ENCODE assay signal across 22 cellular contexts in the genomic region with DNA sequence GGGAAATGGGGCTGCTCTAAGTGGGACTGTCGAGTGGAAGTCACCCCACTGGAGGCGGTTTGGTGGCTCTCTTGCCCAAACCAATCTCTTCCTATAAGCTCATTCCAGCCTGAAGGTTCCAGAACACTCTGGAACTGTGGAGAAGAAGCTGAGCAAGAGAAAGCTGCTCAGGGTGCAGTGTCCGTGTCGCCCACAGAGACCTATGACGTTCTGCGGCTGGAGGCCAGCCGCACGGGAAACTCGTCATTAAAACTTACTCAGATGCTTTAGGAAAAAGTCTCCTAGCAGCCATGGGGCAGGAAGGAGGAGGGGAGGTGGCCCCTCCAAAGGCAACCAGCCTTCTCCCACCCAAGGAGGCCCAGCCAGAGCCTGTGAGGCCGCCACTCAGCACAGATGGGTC. TPM values are rescaled to one million over a fixed set of nuclear protein-coding genes. Genes with fewer than 3 reads are reported as not detected.
DNase-seq lines count a peak whose midpoint lies in the region; ATAC-seq and TF ChIP-seq lines count a peak whose summit lies in the region.
"Had no signal": no experiment of that assay in that cellular context is flagged by ENCODE, and none has a peak within 500 bp of the region (broad histone marks: within the 10 kb centered on the region; RNA-seq: fewer than 3 reads in every experiment).

No MANE protein-coding gene starts in this region.

- no peaks in the 10 kb centered on the region for H3K4me1 ChIP-seq in duodenal mucosa (ENCODE audit: control insufficient read depth in 1 of 2, insufficient read depth in 2 of 2, low read length in 2 of 2)
- H3K4me1 ChIP-seq in gastroesophageal sphincter = peaks cover 0 to 32% (median 2%) of the 10 kb centered on the region in 3 donors
- H3K4me1 ChIP-seq in spleen = peaks cover 0 to under 1% (median 0%) of the 10 kb centered on the region in 6 donors
- H3K4me1 ChIP-seq: A549, Peyer's patch, SJCRH30 had no signal

- H3K36me3 ChIP-seq in duodenal mucosa (ENCODE audit: control insufficient read depth in 1 of 2, insufficient read depth in 2 of 2, low read length in 2 of 2) (no peaks in the 10 kb centered on the region), gastroesophageal sphincter (no peaks in the 10 kb centered on the region), spleen (peaks cover 0 to 8% (median 0%) of the 10 kb centered on the region in 6 donors)
- H3K36me3 ChIP-seq: Peyer's patch had no signal

- no peak overlapping the region for H3K4me3 Mint-ChIP-seq in activated CD4-positive, alpha-beta memory T cell treated with anti-CD3 and anti-CD28 coated beads for 36 hours
- H3K4me3 Mint-ChIP-seq: B cell had no signal

- CTCF ChIA-PET in activated CD4-positive, alpha-beta memory T cell treated with anti-CD3 and anti-CD28 coated beads for 36 hours (lab: Charles Lee) = no interaction called here

- no peak for TF ChIP-seq POLR2A in gastroesophageal sphincter (IDR thresholded peaks at IDR 0.05)
- no peak for TF ChIP-seq POLR2A in spleen (IDR thresholded peaks at IDR 0.05)

- H3K27ac Mint-ChIP-seq in activated CD4-positive, alpha-beta memory T cell treated with anti-CD3 and anti-CD28 coated beads for 36 hours = no peak overlapping the region
- H3K27ac Mint-ChIP-seq: B cell had no signal

- TF ChIP-seq CTCF in gastroesophageal sphincter (IDR thresholded peaks at IDR 0.05) = no peak
- TF ChIP-seq CTCF in spleen (IDR thresholded peaks at IDR 0.05 in 8 of 11, conservative IDR thresholded peaks at IDR 0.05 in 3 of 11) = no peak

- H3K27ac ChIP-seq in duodenal mucosa (ENCODE audit: low read depth, low read length) (peak overlapping the region; percentile 15), gastroesophageal sphincter (peak overlapping the region in 3 of 4 donors; percentile 24 to 47 (median 30)), spleen (peak overlapping the region in 3 of 8 donors; percentile 19 to 40 (median 25))
- H3K27ac ChIP-seq: A549, KMS-11, SJCRH30 had no signal

- intact Hi-C loops in activated CD4-positive, alpha-beta memory T cell treated with anti-CD3 and anti-CD28 coated beads for 36 hours (cut with micrococcal nuclease) = no loop called here
- intact Hi-C loops in spleen (cut with DNase I; ENCODE audit: low total_unique reads) = no loop called here

- H3K9ac ChIP-seq in duodenal mucosa (ENCODE audit: low read depth in 1 of 2, low read length in 2 of 2) = no peak overlapping the region
- H3K9ac ChIP-seq: KMS-11 had no signal

- H3K4me3 ChIP-seq in duodenal mucosa (ENCODE audit: low read depth in 1 of 2, low read length in 2 of 2) (no peak overlapping the region), gastroesophageal sphincter (no peak overlapping the region), spleen (no peak overlapping the region)
- H3K4me3 ChIP-seq: A549, Peyer's patch, SJCRH30 had no signal

- POLR2A ChIA-PET in activated CD4-positive, alpha-beta memory T cell treated with anti-CD3 and anti-CD28 coated beads for 36 hours (lab: Charles Lee) = no interaction called here

- DNase-seq in EL = peak; percentile 50
- peak; percentile 32 for DNase-seq in ureter (ENCODE audit: low spot score)
- DNase-seq in activated CD4-positive, alpha-beta memory T cell treated with anti-CD3 and anti-CD28 coated beads for 36 hours = no peak
- DNase-seq in spleen = no peak
- DNase-seq in activated CD4-positive, alpha-beta T cell treated with anti-CD3 and anti-CD28 coated beads, Interleukin-2, amount 50 U/mL, for 48 hours = no peak
- DNase-seq: DMS79 treated with DMSO at 0.1 percent for 48 hours; IMR-90; NCI-H1092 treated with DMSO at 0.1 percent for 48 hours; NCI-H1436 treated with DMSO at 0.1 percent for 48 hours; NCI-H2029 treated with DMSO at 0.1 percent for 48 hours; NCI-H226; NCI-H524; NCI-H774; NK-92 treated with Interleukin-12 subunit alpha and Interleukin-12 subunit beta, amount 100 ng/mL, for 24 hours; SJCRH30 had no signal

- H3K27me3 Mint-ChIP-seq in activated CD4-positive, alpha-beta memory T cell treated with anti-CD3 and anti-CD28 coated beads for 36 hours = no peaks in the 10 kb centered on the region
- H3K27me3 Mint-ChIP-seq: B cell had no signal

- no peaks in the 10 kb centered on the region for H3K9me3 Mint-ChIP-seq in activated CD4-positive, alpha-beta memory T cell treated with anti-CD3 and anti-CD28 coated beads for 36 hours

- H3K4me1 Mint-ChIP-seq in activated CD4-positive, alpha-beta memory T cell treated with anti-CD3 and anti-CD28 coated beads for 36 hours (ENCODE audit: low read depth) = peaks cover under 1% of the 10 kb centered on the region

- whole genome bisulfite sequencing in gastroesophageal sphincter (ENCODE audit: low coverage in 1 of 2), 2 donors = 75 to 100% methylated on average over 2 to 4 of the region's 10 CpGs
- WGBS in spleen, 5 donors = 89 to 97% (median 92%) methylated on average over 10 of the region's 10 CpGs

- H3K27me3 ChIP-seq in duodenal mucosa (ENCODE audit: control insufficient read depth in 1 of 2, insufficient read depth in 2 of 2, low read length in 2 of 2) = no peaks in the 10 kb centered on the region
- no peaks in the 10 kb centered on the region for H3K27me3 ChIP-seq in gastroesophageal sphincter
- no peaks in the 10 kb centered on the region for H3K27me3 ChIP-seq in spleen (replicated peaks in 1 of 7)
- H3K27me3 ChIP-seq: Peyer's patch, SJCRH30 had no signal

- ATAC-seq in gastroesophageal sphincter = no peak
- ATAC-seq: A549, HCT116 had no signal

- H3K9me3 ChIP-seq in duodenal mucosa (ENCODE audit: control insufficient read depth in 1 of 2, low read length in 2 of 2) (no peaks in the 10 kb centered on the region), gastroesophageal sphincter (no peaks in the 10 kb centered on the region), spleen (no peaks in the 10 kb centered on the region)
- H3K9me3 ChIP-seq: A549, Peyer's patch, SJCRH30 had no signal

- no peak for TF ChIP-seq EP300 in gastroesophageal sphincter (IDR thresholded peaks at IDR 0.05)

- no peaks in the 10 kb centered on the region for H3K36me3 Mint-ChIP-seq in activated CD4-positive, alpha-beta memory T cell treated with anti-CD3 and anti-CD28 coated beads for 36 hours

RNA-seq across cellular contexts. Expression of gene ADCY3, which starts 41.7 kb away (rescaled TPM):
- total RNA-seq in gastroesophageal sphincter (10 to 100 TPM; 32.5 to 54.5 (median 39.9) TPM), ureter (82.5 TPM), spleen (10 to 100 TPM; 39.6 to 61.5 (median 58.2) TPM)
- 10 to 100 TPM; 68.7 to 71.7 TPM for total RNA-seq in activated CD4-positive, alpha-beta memory T cell treated with anti-CD3 and anti-CD28 coated beads for 36 hours
- polyA plus RNA-seq in spleen = 10 to 100 TPM; 36.5 to 53.1 (median 42.4) TPM

Comparison
In these comparisons a context has a peak if more than half of its experiments do, and no peak if none do; other contexts are left out.
1. DNase-seq: peak in EL (single experiment) and ureter (single experiment); none in activated CD4-positive, alpha-beta memory T cell treated with anti-CD3 and anti-CD28 coated beads for 36 hours (single experiment), spleen (single experiment) and activated CD4-positive, alpha-beta T cell treated with anti-CD3 and anti-CD28 coated beads, Interleukin-2, amount 50 U/mL, for 48 hours (0 of 2).